In the genomic region with DNA sequence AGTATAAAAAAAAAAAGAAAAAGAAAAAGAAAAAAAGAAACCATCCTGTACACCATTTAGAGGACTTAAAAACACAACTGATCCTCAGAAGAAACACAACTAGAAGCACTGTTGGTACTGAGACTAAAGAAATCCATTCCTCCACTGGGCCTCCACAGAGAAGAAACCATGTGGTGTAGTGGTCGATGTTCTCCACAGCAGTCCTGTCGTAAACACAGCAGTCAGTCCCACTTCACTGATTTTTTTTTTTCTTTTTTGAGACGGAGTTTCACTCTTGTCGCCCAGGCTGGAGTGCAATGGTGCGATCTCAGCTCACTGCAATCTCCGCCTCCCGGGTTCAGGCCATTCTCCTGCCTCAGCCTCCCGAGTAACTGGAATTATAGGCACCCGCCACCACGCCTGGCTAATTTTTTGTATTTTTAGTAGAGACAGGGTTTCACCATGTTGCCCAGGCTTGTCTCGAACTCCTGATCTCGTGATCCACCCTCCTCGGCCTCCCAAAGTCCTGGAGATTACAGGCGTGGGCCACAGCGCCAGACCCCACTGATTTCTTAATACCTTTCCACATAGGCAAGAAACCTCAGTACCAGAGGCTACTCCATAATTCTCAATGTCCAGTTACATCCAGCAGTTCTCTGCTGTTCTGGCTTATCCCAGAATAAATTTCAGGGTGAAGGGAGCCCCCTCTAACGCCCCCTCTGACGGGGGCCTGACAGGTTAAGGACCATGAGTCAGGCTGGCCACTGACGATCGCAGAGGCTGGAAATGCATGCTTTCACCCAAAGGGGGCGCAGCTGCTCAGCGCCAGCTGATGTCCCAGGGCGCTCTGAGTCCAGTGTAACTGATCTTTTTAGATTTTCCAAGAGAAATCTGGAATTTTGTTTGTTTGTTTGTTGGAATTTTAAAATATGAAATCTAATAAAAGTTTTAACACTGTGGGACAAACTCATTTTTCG, we compare ENCODE assay signal across 1 cellular context.
TF ChIP-seq lines count a peak whose summit lies in the region.

No MANE protein-coding gene starts in this region.

TF ChIP-seq in liver, 16 proteins besides CTCF, POLR2A, EP300 and RAD21:
- TF ChIP-seq GABPA (IDR thresholded peaks at IDR 0.05 in 1 of 2, conservative IDR thresholded peaks at IDR 0.05 in 1 of 2) = no peak
- no peak for TF ChIP-seq FOXA1 (IDR thresholded peaks at IDR 0.05)
- TF ChIP-seq ATF3 (IDR thresholded peaks at IDR 0.05) = no peak
- no peak for TF ChIP-seq YY1 (IDR thresholded peaks at IDR 0.05)
- no peak for TF ChIP-seq REST (IDR thresholded peaks at IDR 0.05)
- TF ChIP-seq NR2F2 (IDR thresholded peaks at IDR 0.05) = no peak
- no peak for TF ChIP-seq EGR1 (IDR thresholded peaks at IDR 0.05; ENCODE audit: low read depth in 2 of 2)
- no peak for TF ChIP-seq RXRA (IDR thresholded peaks at IDR 0.05)
- TF ChIP-seq FOXA2 (IDR thresholded peaks at IDR 0.05) = no peak
- TF ChIP-seq HNF4G (IDR thresholded peaks at IDR 0.05) = no peak
- TF ChIP-seq, protein P1, sequence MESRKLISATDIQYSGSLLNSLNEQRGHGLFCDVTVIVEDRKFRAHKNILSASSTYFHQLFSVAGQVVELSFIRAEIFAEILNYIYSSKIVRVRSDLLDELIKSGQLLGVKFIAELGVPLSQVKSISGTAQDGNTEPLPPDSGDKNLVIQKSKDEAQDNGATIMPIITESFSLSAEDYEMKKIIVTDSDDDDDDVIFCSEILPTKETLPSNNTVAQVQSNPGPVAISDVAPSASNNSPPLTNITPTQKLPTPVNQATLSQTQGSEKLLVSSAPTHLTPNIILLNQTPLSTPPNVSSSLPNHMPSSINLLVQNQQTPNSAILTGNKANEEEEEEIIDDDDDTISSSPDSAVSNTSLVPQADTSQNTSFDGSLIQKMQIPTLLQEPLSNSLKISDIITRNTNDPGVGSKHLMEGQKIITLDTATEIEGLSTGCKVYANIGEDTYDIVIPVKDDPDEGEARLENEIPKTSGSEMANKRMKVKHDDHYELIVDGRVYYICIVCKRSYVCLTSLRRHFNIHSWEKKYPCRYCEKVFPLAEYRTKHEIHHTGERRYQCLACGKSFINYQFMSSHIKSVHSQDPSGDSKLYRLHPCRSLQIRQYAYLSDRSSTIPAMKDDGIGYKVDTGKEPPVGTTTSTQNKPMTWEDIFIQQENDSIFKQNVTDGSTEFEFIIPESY (IDR thresholded peaks at IDR 0.05) = no peak
- TF ChIP-seq MAX (IDR thresholded peaks at IDR 0.05) = no peak
- TF ChIP-seq TAF1 (conservative IDR thresholded peaks at IDR 0.05) = no peak
- TF ChIP-seq JUND (IDR thresholded peaks at IDR 0.05) = no peak
